10 cellular contexts compared by ENCODE assay signal in genomic region chr9:128913048-128913900, GRCh38. TPM values are rescaled to one million over a fixed set of nuclear protein-coding genes. Genes with fewer than 3 reads are reported as not detected.
DNase-seq lines count a peak whose midpoint lies in the region; ATAC-seq and TF ChIP-seq lines count a peak whose summit lies in the region.
"Had no signal": no experiment of that assay in that cellular context is flagged by ENCODE, and none has a peak within 500 bp of the region (broad histone marks: within the 10 kb centered on the region; RNA-seq: fewer than 3 reads in every experiment).

No MANE protein-coding gene starts in this region.

- whole genome bisulfite sequencing in mammary epithelial cell (ENCODE audit: low coverage, missing lambda C conversion rate): 39% methylated on average over 13 of the region's 15 CpGs
- 90 to 91% methylated on average over 12 to 13 of the region's 15 CpGs for WGBS in mesodermal cell (ENCODE audit: insufficient coverage in 2 of 2), 2 experiments

- H3K79me2 ChIP-seq in mammary epithelial cell (ENCODE audit: insufficient read depth, low read length): peaks cover 76% of the 10 kb centered on the region

- H3K4me2 ChIP-seq in mammary epithelial cell (ENCODE audit: insufficient read depth, low read depth, low read length): peak overlapping the region; percentile 67

- TF ChIP-seq CTCF in mammary epithelial cell (conservative IDR thresholded peaks at IDR 0.05 in 1 of 2, IDR thresholded peaks at IDR 0.05 in 1 of 2; ENCODE audit: extremely low read depth in 1 of 2, insufficient read depth in 1 of 2, low read depth in 1 of 2, low read length in 2 of 2) (no peak), type B pancreatic cell (conservative IDR thresholded peaks at IDR 0.05) (no peak)

- dilution Hi-C loops in mammary epithelial cell (cut with HindIII; ENCODE audit: low sequenced_read_pairs): no loop called here

- CTCF ChIA-PET in mammary epithelial cell (lab: Charles Lee; ENCODE audit: low non-redundant PET): interaction anchor here (0.6 kb wide), 1 partner anchor 711 kb away, joined by 3 read pairs; no protein-coding TSS in a partner anchor

- H3K27me3 Mint-ChIP-seq in activated T-cell treated with anti-CD3 and anti-CD28 coated beads, Interleukin-2, amount 50 U/mL, for 72 hours (ENCODE audit: low read depth): no peaks in the 10 kb centered on the region
- no peaks in the 10 kb centered on the region for H3K27me3 Mint-ChIP-seq in activated T-cell treated with anti-CD3 and anti-CD28 coated beads, Interleukin-2, amount 50 U/mL, for 4 hours (ENCODE audit: low read depth)
- no peaks in the 10 kb centered on the region for H3K27me3 Mint-ChIP-seq in type B pancreatic cell

- H3K4me1 Mint-ChIP-seq in activated T-cell treated with anti-CD3 and anti-CD28 coated beads, Interleukin-2, amount 50 U/mL, for 72 hours (ENCODE audit: low read depth): peaks cover 60% of the 10 kb centered on the region
- H3K4me1 Mint-ChIP-seq in activated T-cell treated with anti-CD3 and anti-CD28 coated beads, Interleukin-2, amount 50 U/mL, for 4 hours (ENCODE audit: low read depth): peaks cover 34% of the 10 kb centered on the region
- H3K4me1 Mint-ChIP-seq in type B pancreatic cell (ENCODE audit: unreplicated experiment): peaks cover 21% of the 10 kb centered on the region

- H3K27me3 ChIP-seq in mammary epithelial cell (ENCODE audit: insufficient read depth, low read length): no peaks in the 10 kb centered on the region
- H3K27me3 ChIP-seq: neutrophil had no signal

- H3K9me3 ChIP-seq in mammary epithelial cell (replicated peaks; ENCODE audit: insufficient read depth, low read length) (no peaks in the 10 kb centered on the region), mesodermal cell (ENCODE audit: control insufficient read depth, low read length) (no peaks in the 10 kb centered on the region)
- H3K9me3 ChIP-seq: neutrophil had no signal

- H3K36me3 ChIP-seq in mammary epithelial cell (ENCODE audit: insufficient read depth, low read length): peaks cover 36% of the 10 kb centered on the region
- peaks cover 85% of the 10 kb centered on the region for H3K36me3 ChIP-seq in mesodermal cell (ENCODE audit: control insufficient read depth, insufficient read depth, low read length)

- BruUV-seq in mammary epithelial cell (replicated peaks; lab: Mats Ljungman, UMichigan): no TSS peak

- H3K27ac ChIP-seq in mammary epithelial cell (ENCODE audit: insufficient read depth, low read depth, low read length): peak overlapping the region; percentile 87
- H3K27ac ChIP-seq in mesodermal cell (ENCODE audit: low read depth, low read length, severe bottlenecking): peak overlapping the region; percentile 97
- H3K27ac ChIP-seq: neutrophil had no signal

- intact Hi-C loops in mammary epithelial cell (cut with micrococcal nuclease): loop anchor here (10.0 kb wide), 1 partner anchor 188 kb away; the partner anchor contains the start of gene ZDHHC12

- H3K4me3 Mint-ChIP-seq in activated T-cell treated with anti-CD3 and anti-CD28 coated beads, Interleukin-2, amount 50 U/mL, for 72 hours: peak overlapping the region in 1 of 2 donors; percentile 9
- no peak overlapping the region for H3K4me3 Mint-ChIP-seq in activated T-cell treated with anti-CD3 and anti-CD28 coated beads, Interleukin-2, amount 50 U/mL, for 4 hours
- no peak overlapping the region for H3K4me3 Mint-ChIP-seq in type B pancreatic cell

- no peaks in the 10 kb centered on the region for H3K9me3 Mint-ChIP-seq in activated T-cell treated with anti-CD3 and anti-CD28 coated beads, Interleukin-2, amount 50 U/mL, for 72 hours
- H3K9me3 Mint-ChIP-seq in activated T-cell treated with anti-CD3 and anti-CD28 coated beads, Interleukin-2, amount 50 U/mL, for 4 hours: no peaks in the 10 kb centered on the region
- no peaks in the 10 kb centered on the region for H3K9me3 Mint-ChIP-seq in type B pancreatic cell

- in situ Hi-C loops in mammary epithelial cell (cut with MboI; ENCODE audit: low sequenced_read_pairs in 2 of 2): no loop called here

- H2AFZ ChIP-seq in mammary epithelial cell (ENCODE audit: low read depth, low read length): no peak overlapping the region

- no peak for DNase-seq in activated T-cell treated with anti-CD3 and anti-CD28 coated beads, Interleukin-2, amount 50 U/mL, for 72 hours
- DNase-seq in activated T-cell treated with anti-CD3 and anti-CD28 coated beads, Interleukin-2, amount 50 U/mL, for 4 hours: no peak
- DNase-seq in mammary epithelial cell: no peak
- DNase-seq in type B pancreatic cell (ENCODE audit: extremely low spot score, unreplicated experiment): no peak
- DNase-seq in NCI-H1105 treated with DMSO at 0.1 percent for 48 hours (lab: John Stamatoyannopoulos, UW): no peak
- no peak for DNase-seq in NCI-H774 (lab: John Stamatoyannopoulos, UW)
- DNase-seq: activated CD4-positive, alpha-beta T cell treated with anti-CD3 and anti-CD28 coated beads for 4 hours had no signal

- peak overlapping the region in 2 of 3 experiments; percentile 1 to 28 for H3K4me3 ChIP-seq in mammary epithelial cell (replicated peaks in 1 of 3; ENCODE audit: insufficient read depth in 1 of 3, low read depth in 2 of 3, low read length in 3 of 3)
- no peak overlapping the region for H3K4me3 ChIP-seq in mesodermal cell (ENCODE audit: extremely low read depth, insufficient read depth, low read length, poor library complexity, severe bottlenecking)

- no peaks in the 10 kb centered on the region for H4K20me1 ChIP-seq in mammary epithelial cell (ENCODE audit: insufficient read depth, low read length)

- H3K27ac Mint-ChIP-seq in activated T-cell treated with anti-CD3 and anti-CD28 coated beads, Interleukin-2, amount 50 U/mL, for 72 hours: peak overlapping the region; percentile 24
- peak overlapping the region; percentile 85 for H3K27ac Mint-ChIP-seq in type B pancreatic cell

- H3K9ac ChIP-seq in mammary epithelial cell (ENCODE audit: insufficient read depth, low read length): peak overlapping the region; percentile 68

- peaks cover 70% of the 10 kb centered on the region for H3K4me1 ChIP-seq in mammary epithelial cell (ENCODE audit: insufficient read depth, low read length)
- H3K4me1 ChIP-seq in mesodermal cell (ENCODE audit: control insufficient read depth, insufficient read depth, low read length, poor library complexity, severe bottlenecking): peaks cover 53% of the 10 kb centered on the region

- ATAC-seq in activated T-cell treated with anti-CD3 and anti-CD28 coated beads, Interleukin-2, amount 50 U/mL, for 72 hours (replicated peaks in 1 of 2): no peak
- ATAC-seq in activated T-cell treated with anti-CD3 and anti-CD28 coated beads, Interleukin-2, amount 50 U/mL, for 4 hours: no peak
- no peak for ATAC-seq in HG03135 (IDR thresholded peaks at IDR 0.05; ENCODE audit: unreplicated experiment)

- peaks cover 0 to 7% of the 10 kb centered on the region in 2 donors for H3K36me3 Mint-ChIP-seq in activated T-cell treated with anti-CD3 and anti-CD28 coated beads, Interleukin-2, amount 50 U/mL, for 72 hours (ENCODE audit: insufficient read depth in 2 of 2)
- peaks cover 27% of the 10 kb centered on the region for H3K36me3 Mint-ChIP-seq in activated T-cell treated with anti-CD3 and anti-CD28 coated beads, Interleukin-2, amount 50 U/mL, for 4 hours (ENCODE audit: insufficient read depth)
- H3K36me3 Mint-ChIP-seq in type B pancreatic cell: peaks cover 10% of the 10 kb centered on the region

RNA-seq across cellular contexts. Expression of gene PHYHD1, which starts 7.5 kb away (rescaled TPM):
- 1 to 10 TPM; 1.1 to 1.9 TPM for total RNA-seq in activated T-cell treated with anti-CD3 and anti-CD28 coated beads, Interleukin-2, amount 50 U/mL, for 72 hours
- under 1 TPM in 1 of 3 donors, not detected in 2; 0.20 TPM for total RNA-seq in activated T-cell treated with anti-CD3 and anti-CD28 coated beads, Interleukin-2, amount 50 U/mL, for 4 hours
- total RNA-seq in mammary epithelial cell (1 to 10 TPM; 2.5 to 4.7 TPM), type B pancreatic cell (ENCODE audit: low replicate concordance) (10.0 and 14.3 TPM in 2 replicates)
- 1.8 TPM for polyA plus RNA-seq in mammary epithelial cell
- polyA minus RNA-seq in mammary epithelial cell: 21.9 TPM
- polyA plus RNA-seq in mesodermal cell (2013, experiment 1 of 2): 20.5 TPM
- 14.5 TPM for polyA plus RNA-seq in mesodermal cell (2013, experiment 2 of 2)

RNA-seq across cellular contexts. Expression of gene LRRC8A, which starts 31.3 kb away (rescaled TPM):
- 10 to 100 TPM; 19.2 to 20.1 TPM for total RNA-seq in activated T-cell treated with anti-CD3 and anti-CD28 coated beads, Interleukin-2, amount 50 U/mL, for 72 hours
- total RNA-seq in activated T-cell treated with anti-CD3 and anti-CD28 coated beads, Interleukin-2, amount 50 U/mL, for 4 hours: 10 to 100 TPM; 22.6 to 24.0 (median 23.6) TPM
- total RNA-seq in mammary epithelial cell: 100 to 1,000 TPM; 155 to 206 TPM
- polyA plus RNA-seq in mammary epithelial cell: 128 TPM
- 227 TPM for polyA minus RNA-seq in mammary epithelial cell
- polyA plus RNA-seq in mesodermal cell (2013, experiment 1 of 2): 65.4 TPM
- polyA plus RNA-seq in mesodermal cell (2013, experiment 2 of 2): 51.7 TPM
- total RNA-seq in type B pancreatic cell (ENCODE audit: low replicate concordance): 33.2 and 38.2 TPM in 2 replicates

RNA-seq across cellular contexts. Expression of gene KYAT1, which starts 31.5 kb away (rescaled TPM):
- 10 to 100 TPM in 1 of 2 donors, 1 to 10 TPM in 1; 8.8 to 13.8 TPM for total RNA-seq in activated T-cell treated with anti-CD3 and anti-CD28 coated beads, Interleukin-2, amount 50 U/mL, for 72 hours
- 1 to 10 TPM; 4.7 to 5.6 (median 4.8) TPM for total RNA-seq in activated T-cell treated with anti-CD3 and anti-CD28 coated beads, Interleukin-2, amount 50 U/mL, for 4 hours
- total RNA-seq in mammary epithelial cell (10 to 100 TPM; 10.2 to 11.5 TPM), type B pancreatic cell (ENCODE audit: low replicate concordance) (4.0 and 11.5 TPM in 2 replicates)
- polyA plus RNA-seq in mammary epithelial cell: 13.5 TPM
- 13.4 TPM for polyA minus RNA-seq in mammary epithelial cell
- 22.5 TPM for polyA plus RNA-seq in mesodermal cell (2013, experiment 1 of 2)
- polyA plus RNA-seq in mesodermal cell (2013, experiment 2 of 2): 15.8 TPM

RNA-seq across cellular contexts. Expression of gene DOLK, which starts 34.1 kb away (rescaled TPM):
- 1 to 10 TPM; 6.8 to 6.9 TPM for total RNA-seq in activated T-cell treated with anti-CD3 and anti-CD28 coated beads, Interleukin-2, amount 50 U/mL, for 72 hours
- total RNA-seq in activated T-cell treated with anti-CD3 and anti-CD28 coated beads, Interleukin-2, amount 50 U/mL, for 4 hours: 10 to 100 TPM; 14.4 to 15.8 (median 15.2) TPM
- 10 to 100 TPM; 22.0 TPM for total RNA-seq in mammary epithelial cell
- 41.3 TPM for polyA plus RNA-seq in mammary epithelial cell
- 33.3 TPM for polyA minus RNA-seq in mammary epithelial cell
- 12.9 TPM for polyA plus RNA-seq in mesodermal cell (2013, experiment 1 of 2)
- polyA plus RNA-seq in mesodermal cell (2013, experiment 2 of 2): 12.3 TPM
- total RNA-seq in type B pancreatic cell (ENCODE audit: low replicate concordance): 18.8 and 21.6 TPM in 2 replicates

RNA-seq across cellular contexts. Expression of gene NUP188, which starts 34.2 kb away (rescaled TPM):
- total RNA-seq in activated T-cell treated with anti-CD3 and anti-CD28 coated beads, Interleukin-2, amount 50 U/mL, for 72 hours: 10 to 100 TPM; 90.0 to 98.0 TPM
- 100 to 1,000 TPM; 166 to 183 (median 167) TPM for total RNA-seq in activated T-cell treated with anti-CD3 and anti-CD28 coated beads, Interleukin-2, amount 50 U/mL, for 4 hours
- total RNA-seq in mammary epithelial cell (10 to 100 TPM; 51.0 to 62.2 TPM), type B pancreatic cell (ENCODE audit: low replicate concordance) (36.4 and 63.7 TPM in 2 replicates)
- polyA plus RNA-seq in mammary epithelial cell: 67.7 TPM
- 257 TPM for polyA minus RNA-seq in mammary epithelial cell
- polyA plus RNA-seq in mesodermal cell (2013, experiment 1 of 2): 46.3 TPM
- 41.6 TPM for polyA plus RNA-seq in mesodermal cell (2013, experiment 2 of 2)
